Comparison of ENCODE assay signal across 19 cellular contexts in the genomic region with DNA sequence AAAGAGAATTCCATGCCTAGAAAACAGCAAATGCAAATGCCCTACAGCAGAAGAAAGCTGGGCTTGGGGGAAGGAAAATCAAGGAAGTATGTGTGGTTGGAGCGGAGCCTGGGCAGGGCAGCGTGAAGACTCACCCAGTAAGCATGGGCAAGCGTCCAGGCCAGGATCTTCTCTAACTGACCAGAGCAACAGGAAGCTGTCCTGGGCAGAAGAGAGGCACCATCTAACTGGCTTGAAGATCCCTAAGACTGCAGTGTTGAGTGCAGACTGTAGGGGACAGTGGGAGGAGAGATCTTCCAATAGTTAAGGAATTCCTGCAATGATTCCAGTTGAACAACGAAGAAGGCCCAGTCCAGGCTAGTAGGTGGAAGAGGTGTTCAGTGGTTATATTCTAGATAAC. TPM values are rescaled to one million over a fixed set of nuclear protein-coding genes. Genes with fewer than 3 reads are reported as not detected.
DNase-seq lines count a peak whose midpoint lies in the region; ATAC-seq, FAIRE-seq and TF ChIP-seq lines count a peak whose summit lies in the region.
"Had no signal": no experiment of that assay in that cellular context is flagged by ENCODE, and none has a peak within 500 bp of the region (broad histone marks: within the 10 kb centered on the region; RNA-seq: fewer than 3 reads in every experiment).

No MANE protein-coding gene starts in this region.

- no peaks in the 10 kb centered on the region for H3K9me3 ChIP-seq in A549
- H3K9me3 ChIP-seq in endodermal cell (ENCODE audit: control insufficient read depth, low read length): no peaks in the 10 kb centered on the region
- H3K9me3 ChIP-seq: upper lobe of left lung had no signal

- H3K9ac ChIP-seq in endodermal cell (ENCODE audit: extremely low read depth, low read length, poor library complexity, severe bottlenecking) (no peak overlapping the region), mesendoderm (ENCODE audit: low read length) (no peak overlapping the region)
- H3K9ac ChIP-seq: parathyroid adenoma had no signal

- no peak overlapping the region for H2BK120ac ChIP-seq in mesendoderm (ENCODE audit: low read depth, low read length)

- H3K27ac Mint-ChIP-seq in endodermal cell: no peak overlapping the region
- H3K27ac Mint-ChIP-seq: activated CD4-positive, alpha-beta memory T cell treated with anti-CD3 and anti-CD28 coated beads for 36 hours; activated naive CD8-positive, alpha-beta T cell treated with anti-CD3 and anti-CD28 coated beads for 36 hours had no signal

- POLR2A ChIA-PET in A549 (lab: Yijun Ruan, JAX): no interaction called here

- H3K4me2 ChIP-seq in A549 (no peak overlapping the region), mesendoderm (ENCODE audit: low read length) (no peak overlapping the region)

- peaks cover 43% of the 10 kb centered on the region for H3K4me1 Mint-ChIP-seq in endodermal cell
- H3K4me1 Mint-ChIP-seq: activated naive CD8-positive, alpha-beta T cell treated with anti-CD3 and anti-CD28 coated beads for 36 hours had no signal

- TF ChIP-seq RAD21 in A549 (conservative IDR thresholded peaks at IDR 0.05 in 1 of 2, IDR thresholded peaks at IDR 0.05 in 1 of 2) (no peak), Ishikawa (IDR thresholded peaks at IDR 0.05; ENCODE audit: low read depth) (no peak)

- H3K4me3 Mint-ChIP-seq in endodermal cell: no peak overlapping the region
- H3K4me3 Mint-ChIP-seq: activated CD4-positive, alpha-beta memory T cell treated with anti-CD3 and anti-CD28 coated beads for 36 hours; activated naive CD8-positive, alpha-beta T cell treated with anti-CD3 and anti-CD28 coated beads for 36 hours; activated T-cell treated with anti-CD3 and anti-CD28 coated beads, Interleukin-2, amount 50 U/mL, for 4 hours had no signal

- no peak overlapping the region for H3K18ac ChIP-seq in mesendoderm (ENCODE audit: low read length)

- H4K5ac ChIP-seq in mesendoderm (ENCODE audit: low read length): no peak overlapping the region

- TF ChIP-seq POLR2A in A549 (IDR thresholded peaks at IDR 0.05; ENCODE audit: low read length): no peak

- H3K4me3 ChIP-seq in A549 (no peak overlapping the region), endodermal cell (ENCODE audit: low read length) (no peak overlapping the region), mesendoderm (ENCODE audit: low read length) (no peak overlapping the region)
- H3K4me3 ChIP-seq: upper lobe of left lung had no signal

- no peak overlapping the region for H2BK15ac ChIP-seq in mesendoderm (replicated peaks; ENCODE audit: low read depth)

- H3K56ac ChIP-seq in mesendoderm (ENCODE audit: low read length): no peak overlapping the region

- H3K36me3 Mint-ChIP-seq in endodermal cell (ENCODE audit: low read depth): no peaks in the 10 kb centered on the region
- H3K36me3 Mint-ChIP-seq: activated CD4-positive, alpha-beta memory T cell treated with anti-CD3 and anti-CD28 coated beads for 36 hours; activated naive CD8-positive, alpha-beta T cell treated with anti-CD3 and anti-CD28 coated beads for 36 hours had no signal

- no peak for TF ChIP-seq EP300 in A549 (IDR thresholded peaks at IDR 0.05)
- no peak for TF ChIP-seq EP300 in Ishikawa (IDR thresholded peaks at IDR 0.05; ENCODE audit: borderline replicate concordance)

- H3K23ac ChIP-seq in mesendoderm (ENCODE audit: low read length): no peak overlapping the region

- H4K8ac ChIP-seq in mesendoderm (ENCODE audit: low read depth, low read length): no peak overlapping the region

- H3K79me1 ChIP-seq in mesendoderm (ENCODE audit: low read length): no peaks in the 10 kb centered on the region

- no peak overlapping the region for H2AK5ac ChIP-seq in mesendoderm (ENCODE audit: low read length)

- H3K27me3 ChIP-seq in endodermal cell (ENCODE audit: control insufficient read depth, insufficient read depth, low read length, poor library complexity, severe bottlenecking): no peaks in the 10 kb centered on the region
- H3K27me3 ChIP-seq in mesendoderm (ENCODE audit: insufficient read depth, low read length, poor library complexity): no peaks in the 10 kb centered on the region
- H3K27me3 ChIP-seq: upper lobe of left lung had no signal

- H3K4ac ChIP-seq in mesendoderm (ENCODE audit: low read depth, low read length): no peak overlapping the region

- no peaks in the 10 kb centered on the region for H3K36me3 ChIP-seq in endodermal cell (ENCODE audit: control insufficient read depth, insufficient read depth, low read length)
- H3K36me3 ChIP-seq in mesendoderm (ENCODE audit: control insufficient read depth, insufficient read depth, low read length): no peaks in the 10 kb centered on the region
- H3K36me3 ChIP-seq: upper lobe of left lung had no signal

- FAIRE-seq in A549 (lab: Jason Lieb, UNC): no peak
- FAIRE-seq: TTC549 had no signal

- H3K4me1 ChIP-seq in A549 (peaks cover 16% of the 10 kb centered on the region; the same call in 2 of the 3 replicates), endodermal cell (ENCODE audit: control insufficient read depth, insufficient read depth, low read length) (peaks cover 6% of the 10 kb centered on the region), mesendoderm (ENCODE audit: control insufficient read depth, low read depth, low read length) (no peaks in the 10 kb centered on the region)
- H3K4me1 ChIP-seq: parathyroid adenoma, upper lobe of left lung had no signal

- ATAC-seq in A549 (peak; percentile 30 to 58; a peak in 3 of 6 replicates), GM18873 (IDR thresholded peaks at IDR 0.05; ENCODE audit: low FRiP score, unreplicated experiment) (no peak), HG02642 (IDR thresholded peaks at IDR 0.05; ENCODE audit: poor library complexity, unreplicated experiment) (no peak), GM21528 (IDR thresholded peaks at IDR 0.05; ENCODE audit: low FRiP score, unreplicated experiment) (no peak)
- ATAC-seq: activated T-cell treated with anti-CD3 and anti-CD28 coated beads, Interleukin-2, amount 50 U/mL, for 4 hours had no signal

- H3K27ac ChIP-seq in A549 (no peak overlapping the region), endodermal cell (ENCODE audit: low read depth, low read length) (no peak overlapping the region), mesendoderm (ENCODE audit: low read depth, low read length) (no peak overlapping the region)
- H3K27ac ChIP-seq: parathyroid adenoma, upper lobe of left lung had no signal

- TF ChIP-seq CTCF in A549 (IDR thresholded peaks at IDR 0.05) (no peak), endodermal cell (conservative IDR thresholded peaks at IDR 0.05) (peak; percentile 64)

- DNase-seq in A549 (ENCODE audit: low read depth in 1 of 2, low spot score in 1 of 2) (no peak), endodermal cell (no peak), mesendoderm (peak; percentile 40), GM19240 (ENCODE audit: insufficient read length, low spot score) (no peak)
- DNase-seq: activated CD4-positive, alpha-beta memory T cell treated with anti-CD3 and anti-CD28 coated beads for 36 hours; activated naive CD8-positive, alpha-beta T cell treated with anti-CD3 and anti-CD28 coated beads for 36 hours; activated T-cell treated with anti-CD3 and anti-CD28 coated beads, Interleukin-2, amount 50 U/mL, for 4 hours; NCI-H1930; NCI-H510A; OCI-M1; stimulated activated naive CD4-positive, alpha-beta T cell; upper lobe of left lung had no signal

- H3K9me3 Mint-ChIP-seq in endodermal cell: no peaks in the 10 kb centered on the region
- H3K9me3 Mint-ChIP-seq: activated CD4-positive, alpha-beta memory T cell treated with anti-CD3 and anti-CD28 coated beads for 36 hours; activated naive CD8-positive, alpha-beta T cell treated with anti-CD3 and anti-CD28 coated beads for 36 hours; activated T-cell treated with anti-CD3 and anti-CD28 coated beads, Interleukin-2, amount 50 U/mL, for 4 hours had no signal

- H3K27me3 Mint-ChIP-seq in endodermal cell (ENCODE audit: insufficient read depth): no peaks in the 10 kb centered on the region

- H3K79me2 ChIP-seq in mesendoderm (ENCODE audit: control insufficient read depth, insufficient read depth, low read length): no peaks in the 10 kb centered on the region
- H3K79me2 ChIP-seq: parathyroid adenoma had no signal

- CTCF ChIA-PET in A549 (lab: Yijun Ruan, JAX): no interaction called here

- 56% methylated on average over 4 of the region's 4 CpGs for WGBS in A549 (ENCODE audit: missing lambda C conversion rate)
- 93 to 97% methylated on average over 4 of the region's 4 CpGs for WGBS in endodermal cell (ENCODE audit: insufficient coverage in 1 of 2, insufficient read length in 1 of 2), 2 experiments
- no CpG with 5 or more reads among the region's 4 CpGs for WGBS in mesendoderm (ENCODE audit: extremely low coverage, insufficient coverage, low lambda C conversion rate)

- no peak overlapping the region for H2BK5ac ChIP-seq in mesendoderm (ENCODE audit: low read length)

TF ChIP-seq in A549, 52 proteins besides CTCF, POLR2A, EP300 and RAD21:
- TF ChIP-seq TP53 (CRISPR knock-in tag; IDR thresholded peaks at IDR 0.05) (no peak), KDM5A (IDR thresholded peaks at IDR 0.05) (no peak), NPAS2 (CRISPR knock-in tag; IDR thresholded peaks at IDR 0.05; ENCODE audit: borderline replicate concordance) (no peak), FOXS1 (CRISPR knock-in tag; IDR thresholded peaks at IDR 0.05) (no peak), RARB (CRISPR knock-in tag; IDR thresholded peaks at IDR 0.05) (no peak)
TF ChIP-seq in A549: peak in this region for 0.

TF ChIP-seq in Ishikawa, 13 proteins besides CTCF, POLR2A, EP300 and RAD21 (continues in another document):
- TF ChIP-seq, protein P1, sequence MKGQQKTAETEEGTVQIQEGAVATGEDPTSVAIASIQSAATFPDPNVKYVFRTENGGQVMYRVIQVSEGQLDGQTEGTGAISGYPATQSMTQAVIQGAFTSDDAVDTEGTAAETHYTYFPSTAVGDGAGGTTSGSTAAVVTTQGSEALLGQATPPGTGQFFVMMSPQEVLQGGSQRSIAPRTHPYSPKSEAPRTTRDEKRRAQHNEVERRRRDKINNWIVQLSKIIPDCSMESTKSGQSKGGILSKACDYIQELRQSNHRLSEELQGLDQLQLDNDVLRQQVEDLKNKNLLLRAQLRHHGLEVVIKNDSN (IDR thresholded peaks at IDR 0.05): no peak
- TF ChIP-seq CREB1 (IDR thresholded peaks at IDR 0.05; ENCODE audit: low read depth) (no peak), TCF12 (IDR thresholded peaks at IDR 0.05; ENCODE audit: low read depth) (no peak), TAF1 (IDR thresholded peaks at IDR 0.05; ENCODE audit: low read depth) (no peak), EGR1 (IDR thresholded peaks at IDR 0.05) (no peak), CEBPB (IDR thresholded peaks at IDR 0.05) (no peak)

RNA-seq across cellular contexts. Expression of a gene that starts 57.9 kb away (rescaled TPM):
- polyA plus RNA-seq in A549 (2011; rRNA removed) (not detected in 2 replicates), A549 (2017; fragmentation: RNase III; extraction: RNeasy Plus Mini Kit Qiagen cat#74134 plus additional on column Dnase treatment) (not detected in 3 replicates)
- polyA plus RNA-seq in A549 (2012; cell fraction: cytosol; rRNA removed): 0.05 TPM in 1 of 2 replicates, not detected in the other
- polyA plus RNA-seq in A549 (2012; cell fraction: nucleus; rRNA removed): not detected in 2 replicates
- polyA minus RNA-seq in A549 (2011; rRNA and poly(A)+ RNA removed): not detected in 2 replicates
- total RNA-seq in endodermal cell: 1 to 10 TPM; 3.7 to 4.8 TPM
- 2.0 TPM for polyA plus RNA-seq in endodermal cell (2013, experiment 1 of 2)
- 1.7 TPM for polyA plus RNA-seq in endodermal cell (2013, experiment 2 of 2)
- 0.80 TPM for polyA plus RNA-seq in mesendoderm (2013, experiment 1 of 2)
- polyA plus RNA-seq in mesendoderm (2013, experiment 2 of 2): 0.94 TPM
- total RNA-seq: activated CD4-positive, alpha-beta memory T cell treated with anti-CD3 and anti-CD28 coated beads for 36 hours; activated naive CD8-positive, alpha-beta T cell treated with anti-CD3 and anti-CD28 coated beads for 36 hours; activated T-cell treated with anti-CD3 and anti-CD28 coated beads, Interleukin-2, amount 50 U/mL, for 4 hours; upper lobe of left lung had no signal
- polyA plus RNA-seq: AG04450 had no signal

Comparison
In these comparisons a context has a peak if more than half of its experiments do, and no peak if none do; other contexts are left out.
1. ATAC-seq: peak in A549 (2 of 2); none in GM18873 (single experiment), HG02642 (single experiment) and GM21528 (single experiment).